ENCODE assay signal across 8 cellular contexts in genomic region chr20:3777381-3777725, GRCh38. TPM values are rescaled to one million over a fixed set of nuclear protein-coding genes. Genes with fewer than 3 reads are reported as not detected.
DNase-seq lines count a peak whose midpoint lies in the region; ATAC-seq lines count a peak whose summit lies in the region.

No MANE protein-coding gene starts in this region.

- peak overlapping the region; percentile 75 for H3K4me3 Mint-ChIP-seq in activated CD8-positive, alpha-beta T cell treated with anti-CD3 and anti-CD28 coated beads, Interleukin-2, amount 10 ng/mL, durations not matched to agents 7 days and 5 days

- H3K27ac ChIP-seq in skin epidermis = peak overlapping the region in 6 of 21 experiments; percentile 2 to 64 (median 37)

- CTCF ChIA-PET in activated CD8-positive, alpha-beta T cell treated with anti-CD3 and anti-CD28 coated beads, Interleukin-2, amount 10 ng/mL, durations not matched to agents 7 days and 5 days (lab: Charles Lee) = interaction anchor here (1.0 to 2.8 kb wide), 4 partner anchors 9 to 78 kb away, joined by 3 to 19 read pairs (median 7); partner anchors contain the start of gene ADISSP

- H3K4me1 Mint-ChIP-seq in activated CD8-positive, alpha-beta T cell treated with anti-CD3 and anti-CD28 coated beads, Interleukin-2, amount 10 ng/mL, durations not matched to agents 7 days and 5 days (ENCODE audit: low read depth) = peaks cover 25% of the 10 kb centered on the region

- peak overlapping the region; percentile 55 for H3K27ac Mint-ChIP-seq in activated CD8-positive, alpha-beta T cell treated with anti-CD3 and anti-CD28 coated beads, Interleukin-2, amount 10 ng/mL, durations not matched to agents 7 days and 5 days

- POLR2A ChIA-PET in activated CD8-positive, alpha-beta T cell treated with anti-CD3 and anti-CD28 coated beads, Interleukin-2, amount 10 ng/mL, durations not matched to agents 7 days and 5 days (lab: Charles Lee) = no interaction called here

- ATAC-seq in GM21390 (IDR thresholded peaks at IDR 0.05; ENCODE audit: unreplicated experiment) = peak; percentile 12
- peak; percentile 51 for ATAC-seq in activated CD8-positive, alpha-beta T cell treated with anti-CD3 and anti-CD28 coated beads, Interleukin-2, amount 10 ng/mL, durations not matched to agents 7 days and 5 days

- H3K27me3 Mint-ChIP-seq in activated CD8-positive, alpha-beta T cell treated with anti-CD3 and anti-CD28 coated beads, Interleukin-2, amount 10 ng/mL, durations not matched to agents 7 days and 5 days (ENCODE audit: low read depth) = peaks cover 23% of the 10 kb centered on the region

- peak overlapping the region; percentile 75 for H3K4me3 ChIP-seq in iPS-15b (ENCODE audit: low read depth, low read length)
- H3K4me3 ChIP-seq in skin epidermis = peak overlapping the region; percentile 36 to 48 (median 41)

- no peaks in the 10 kb centered on the region for H3K9me3 ChIP-seq in iPS-15b (ENCODE audit: control insufficient read depth, insufficient read depth, low read length)

- H3K36me3 ChIP-seq in iPS-15b (ENCODE audit: control insufficient read depth, insufficient read depth, low read length) = no peaks in the 10 kb centered on the region

- no peaks in the 10 kb centered on the region for H3K9me3 Mint-ChIP-seq in activated CD8-positive, alpha-beta T cell treated with anti-CD3 and anti-CD28 coated beads, Interleukin-2, amount 10 ng/mL, durations not matched to agents 7 days and 5 days (ENCODE audit: insufficient read depth)

- H3K36me3 Mint-ChIP-seq in activated CD8-positive, alpha-beta T cell treated with anti-CD3 and anti-CD28 coated beads, Interleukin-2, amount 10 ng/mL, durations not matched to agents 7 days and 5 days (ENCODE audit: low read depth) = peaks cover 5% of the 10 kb centered on the region

- peak overlapping the region; percentile 37 for H3K9ac ChIP-seq in iPS-15b (ENCODE audit: low read depth, low read length)

- H3K27me3 ChIP-seq in iPS-15b (ENCODE audit: control insufficient read depth, insufficient read depth, low read length) = peaks cover 56% of the 10 kb centered on the region

- H3K4me1 ChIP-seq in iPS-15b (ENCODE audit: control insufficient read depth, insufficient read depth, low read length) = peaks cover 5% of the 10 kb centered on the region

- no peak for DNase-seq in activated CD8-positive, alpha-beta T cell treated with anti-CD3 and anti-CD28 coated beads, Interleukin-2, amount 10 ng/mL, durations not matched to agents 7 days and 5 days
- DNase-seq in Ammon's horn (ENCODE audit: low spot score) (no peak), NCI-H526 treated with DMSO at 0.1 percent for 48 hours (lab: John Stamatoyannopoulos, UW) (no peak), NCI-H69 (lab: John Stamatoyannopoulos, UW) (no peak), amniotic stem cell (lab: John Stamatoyannopoulos, UW) (no peak)

RNA-seq across cellular contexts. Expression of gene SPEF1, which starts 3.9 kb away (rescaled TPM):
- total RNA-seq in activated CD8-positive, alpha-beta T cell treated with anti-CD3 and anti-CD28 coated beads, Interleukin-2, amount 10 ng/mL, durations not matched to agents 7 days and 5 days = under 1 TPM; 0.16 TPM

RNA-seq across cellular contexts. Expression of gene CENPB, which starts 9.2 kb away (rescaled TPM):
- 10 to 100 TPM; 87.1 to 92.0 TPM for total RNA-seq in activated CD8-positive, alpha-beta T cell treated with anti-CD3 and anti-CD28 coated beads, Interleukin-2, amount 10 ng/mL, durations not matched to agents 7 days and 5 days

RNA-seq across cellular contexts. Expression of gene ADISSP, which starts 9.8 kb away (rescaled TPM):
- 10 to 100 TPM; 37.4 to 38.5 TPM for total RNA-seq in activated CD8-positive, alpha-beta T cell treated with anti-CD3 and anti-CD28 coated beads, Interleukin-2, amount 10 ng/mL, durations not matched to agents 7 days and 5 days

RNA-seq across cellular contexts. Expression of gene CDC25B, which starts 18.8 kb away (rescaled TPM):
- total RNA-seq in activated CD8-positive, alpha-beta T cell treated with anti-CD3 and anti-CD28 coated beads, Interleukin-2, amount 10 ng/mL, durations not matched to agents 7 days and 5 days = 100 to 1,000 TPM; 294 to 298 TPM

RNA-seq across cellular contexts. Expression of gene AP5S1, which starts 43.0 kb away (rescaled TPM):
- 10 to 100 TPM; 13.8 to 16.5 TPM for total RNA-seq in activated CD8-positive, alpha-beta T cell treated with anti-CD3 and anti-CD28 coated beads, Interleukin-2, amount 10 ng/mL, durations not matched to agents 7 days and 5 days
